Comparison of ENCODE assay signal across 8 cellular contexts in genomic region chr5:1653708-1654651, GRCh38.
DNase-seq lines count a peak whose midpoint lies in the region; ATAC-seq and TF ChIP-seq lines count a peak whose summit lies in the region.
"Not testable (repeated sequence)": the region's sequence is repeated elsewhere in the genome, so short reads cannot be mapped to it uniquely, and the experiment has no call there.

No MANE protein-coding gene starts in this region.

- not testable (repeated sequence) for H3K36me3 ChIP-seq in GM23338 (ENCODE audit: insufficient read depth)

- H3K79me2 ChIP-seq in GM23338 (replicated peaks; ENCODE audit: insufficient read depth), result not testable (repeated sequence)

- ATAC-seq in GM18502 (IDR thresholded peaks at IDR 0.05; ENCODE audit: poor library complexity, unreplicated experiment), result peak; percentile 87
- ATAC-seq in GM23338, result peak; percentile 90
- ATAC-seq in HG03439 (IDR thresholded peaks at IDR 0.05; ENCODE audit: unreplicated experiment), result peak; percentile 81

- H3K4me3 ChIP-seq in GM23338, result peak overlapping the region; percentile 46; the same call in 1 of the 2 replicates
- H3K4me3 ChIP-seq in fibroblast of pulmonary artery (replicated peaks; ENCODE audit: low read depth, low read length), result not testable (repeated sequence)

- H3K9me3 Mint-ChIP-seq in GM23338, nephron progenitor cell, type B pancreatic cell: not testable (repeated sequence)

- H3K27ac ChIP-seq in GM23338 (ENCODE audit: low read depth), result not testable (repeated sequence)

- not testable (repeated sequence) for H3K36me3 Mint-ChIP-seq in GM23338 (ENCODE audit: low read depth); nephron progenitor cell (ENCODE audit: low read depth); type B pancreatic cell

- H3K9me2 ChIP-seq in GM23338 (ENCODE audit: insufficient read depth), result not testable (repeated sequence)

- TF ChIP-seq CTCF in GM23338 (conservative IDR thresholded peaks at IDR 0.05; ENCODE audit: low read depth in 2 of 2) (peak; percentile 24 to 46; a peak in 3 of 4 replicates), fibroblast of pulmonary artery (IDR thresholded peaks at IDR 0.05; ENCODE audit: low read length, missing control alignments) (peak; percentile 3), nephron progenitor cell (IDR thresholded peaks at IDR 0.05) (peak; percentile 41), type B pancreatic cell (conservative IDR thresholded peaks at IDR 0.05) (peak; percentile 74)

- H3K27ac Mint-ChIP-seq in GM23338, nephron progenitor cell, type B pancreatic cell: not testable (repeated sequence)

- H3K4me3 Mint-ChIP-seq in GM23338, result peak overlapping the region; percentile 54; the same call in 2 of the 3 replicates
- peak overlapping the region; percentile 56 for H3K4me3 Mint-ChIP-seq in nephron progenitor cell
- H3K4me3 Mint-ChIP-seq in type B pancreatic cell, result not testable (repeated sequence)

- not testable (repeated sequence) for H3K4me1 ChIP-seq in GM23338 (ENCODE audit: insufficient read depth)

- H3K4me1 Mint-ChIP-seq in GM23338 (peaks cover 11% of the 10 kb centered on the region), nephron progenitor cell (peaks cover 17% of the 10 kb centered on the region)
- H3K4me1 Mint-ChIP-seq in type B pancreatic cell (ENCODE audit: unreplicated experiment), result not testable (repeated sequence)

- not testable (repeated sequence) for H4K20me1 ChIP-seq in GM23338 (replicated peaks; ENCODE audit: insufficient read depth)

- H3K27me3 Mint-ChIP-seq in GM23338 (ENCODE audit: insufficient read depth, low read depth, poor library complexity) (peaks cover 14% of the 10 kb centered on the region), nephron progenitor cell (ENCODE audit: low read depth, poor library complexity) (peaks cover 51% of the 10 kb centered on the region), type B pancreatic cell (peaks cover 57% of the 10 kb centered on the region)

- H3K27me3 ChIP-seq in GM23338 (ENCODE audit: insufficient read depth), result not testable (repeated sequence)

- H3K4me2 ChIP-seq in GM23338, result peak overlapping the region; percentile 67; the same call in 1 of the 2 replicates

- H3F3A ChIP-seq in GM23338 (replicated peaks; ENCODE audit: low read depth), result not testable (repeated sequence)

- H2AFZ ChIP-seq in GM23338, result not testable (repeated sequence)

- DNase-seq in GM23338 (ENCODE audit: low spot score); fibroblast of pulmonary artery (ENCODE audit: low read depth): not testable (repeated sequence)
- DNase-seq in RPMI8226 (peak; percentile 57), nephron progenitor cell (peak; percentile 63), type B pancreatic cell (ENCODE audit: extremely low spot score, unreplicated experiment) (peak; percentile 68)
- peak; percentile 9 to 42 (median 14) for DNase-seq in activated naive CD4-positive, alpha-beta T cell (lab: John Stamatoyannopoulos, UW)

Comparison
In these comparisons a context has a peak if more than half of its experiments do, and no peak if none do; other contexts are left out.
1. CTCF ChIP-seq: peak in every context shown above with its lines; median percentile 74 in type B pancreatic cell; 41 in nephron progenitor cell; 35 in GM23338; 3 in fibroblast of pulmonary artery.